Comparison of ENCODE assay signal across 27 cellular contexts in the genomic region with DNA sequence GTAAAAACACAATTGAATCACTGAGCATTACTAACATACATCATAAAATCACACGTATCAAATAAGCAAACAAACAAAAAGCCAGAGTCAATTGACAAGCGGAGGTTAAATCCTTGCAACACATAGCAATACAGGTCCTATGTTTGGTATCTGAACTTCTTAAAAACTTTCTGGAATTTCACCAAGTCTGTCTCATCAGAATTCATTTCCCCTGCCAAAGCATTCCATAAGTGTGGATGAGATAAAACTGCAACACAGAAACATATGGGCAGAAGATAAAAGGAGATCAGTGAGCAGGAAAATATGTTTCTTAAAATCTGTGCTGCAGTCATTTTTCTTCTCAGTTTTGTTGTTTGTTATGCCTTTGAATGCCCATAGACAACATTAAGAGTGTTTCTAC.
DNase-seq lines count a peak whose midpoint lies in the region; ATAC-seq and TF ChIP-seq lines count a peak whose summit lies in the region.
"Had no signal": no experiment of that assay in that cellular context is flagged by ENCODE, and none has a peak within 500 bp of the region (broad histone marks: within the 10 kb centered on the region; RNA-seq: fewer than 3 reads in every experiment).

No MANE protein-coding gene starts in this region.

- H3K9me3 Mint-ChIP-seq in Calu3 (ENCODE audit: low read depth, unreplicated experiment) = no peaks in the 10 kb centered on the region
- H3K9me3 Mint-ChIP-seq: neural crest cell; stimulated activated memory B cell treated with anti-CD40 and anti-IgM and Interleukin-4, amounts not matched to agents 10 μg/mL and 1 μg/mL and 100 μg/mL, for 72 hours had no signal

- H3K36me3 ChIP-seq in BJ (ENCODE audit: control insufficient read depth, insufficient read depth, low read length) (no peaks in the 10 kb centered on the region), neuron (ENCODE audit: insufficient read depth, low read length) (no peaks in the 10 kb centered on the region)
- H3K36me3 ChIP-seq: heart right ventricle, MG63, thoracic aorta had no signal

- POLR2A ChIA-PET in BJ (lab: Charles Lee) = interaction anchor here (0.7 kb wide), 1 partner anchor 33 kb away, joined by 3 read pairs; no protein-coding TSS in a partner anchor

- no peak overlapping the region for H3K27ac Mint-ChIP-seq in Calu3 (ENCODE audit: unreplicated experiment)
- H3K27ac Mint-ChIP-seq: activated B cell treated with CpG ODN at 0.5 μM for 24 hours; activated naive CD8-positive, alpha-beta T cell treated with anti-CD3 and anti-CD28 coated beads, Interleukin-2, amount 10 ng/mL, durations not matched to agents 7 days and 5 days; CD8-positive, alpha-beta T cell; stimulated activated memory B cell treated with anti-CD40 and anti-IgM and Interleukin-4, amounts not matched to agents 10 μg/mL and 1 μg/mL and 100 μg/mL, for 72 hours had no signal

- intact Hi-C loops in Calu3 (cut with micrococcal nuclease; ENCODE audit: unreplicated experiment) = no loop called here

- peak; percentile 8 for DNase-seq in BJ (ENCODE audit: low read depth)
- peak; percentile 4 for DNase-seq in M059J (ENCODE audit: low read depth)
- DNase-seq in choroid plexus epithelial cell (ENCODE audit: low read depth) = peak; percentile 36
- DNase-seq in Calu3 = no peak
- no peak for DNase-seq in NCI-H1048 (lab: John Stamatoyannopoulos, UW)
- DNase-seq in globus pallidus (ENCODE audit: low spot score) = no peak
- DNase-seq: activated B cell treated with CpG ODN at 0.5 μM for 24 hours; activated CD4-positive, alpha-beta T cell treated with anti-CD3 and anti-CD28 coated beads, Interleukin-2, amount 50 U/mL, for 48 hours; activated CD8-positive, alpha-beta memory T cell treated with anti-CD3 and anti-CD28 coated beads, Interleukin-2, amount 50 U/mL, for 48 hours; activated effector memory CD4-positive, alpha-beta T cell treated with Interleukin-2 at 50 U/mL for 16 hours; activated naive CD8-positive, alpha-beta T cell treated with anti-CD3 and anti-CD28 coated beads, Interleukin-2, amount 10 ng/mL, durations not matched to agents 7 days and 5 days; CD8-positive, alpha-beta T cell; cortex of kidney; DND-41; heart right ventricle; left ventricle myocardium superior; MG63; NCI-H1436; NCI-H2107; NCI-H510A treated with DMSO at 0.1 percent for 48 hours; small intestine; stimulated activated CD4-positive, alpha-beta T cell treated with anti-CD3 and anti-CD28 coated beads, Interleukin-2, amount 100 ng/mL, for 24 hours had no signal

- CTCF ChIA-PET in BJ (lab: Yijun Ruan, JAX) = interaction anchor here (1.1 kb wide), 1 partner anchor 37 kb away, joined by 3 read pairs; no protein-coding TSS in a partner anchor
- CTCF ChIA-PET in Calu3 (lab: Charles Lee) = no interaction called here

- no TSS peak for BruUV-seq in Calu3 (replicated peaks; lab: Mats Ljungman, UMichigan)

- H3K27me3 ChIP-seq in BJ (ENCODE audit: control insufficient read depth, insufficient read depth, low read length) (no peaks in the 10 kb centered on the region), neuron (ENCODE audit: insufficient read depth, low read length) (no peaks in the 10 kb centered on the region)
- H3K27me3 ChIP-seq: heart right ventricle, MG63 had no signal

- H3K4me3 ChIP-seq in BJ (ENCODE audit: low read depth, low read length) (no peak overlapping the region), choroid plexus epithelial cell (ENCODE audit: low read depth, low read length) (no peak overlapping the region), neuron (ENCODE audit: low read length) (no peak overlapping the region)
- H3K4me3 ChIP-seq: heart right ventricle, MG63, thoracic aorta had no signal

- H3K4me1 ChIP-seq in neuron (ENCODE audit: insufficient read depth, low read length) = no peaks in the 10 kb centered on the region

- no peaks in the 10 kb centered on the region for H3K36me3 Mint-ChIP-seq in Calu3 (ENCODE audit: insufficient read depth, unreplicated experiment)
- H3K36me3 Mint-ChIP-seq: activated naive CD8-positive, alpha-beta T cell treated with anti-CD3 and anti-CD28 coated beads, Interleukin-2, amount 10 ng/mL, durations not matched to agents 7 days and 5 days; CD8-positive, alpha-beta T cell; stimulated activated memory B cell treated with anti-CD40 and anti-IgM and Interleukin-4, amounts not matched to agents 10 μg/mL and 1 μg/mL and 100 μg/mL, for 72 hours had no signal

- H3K27me3 Mint-ChIP-seq in Calu3 (ENCODE audit: unreplicated experiment) = no peaks in the 10 kb centered on the region
- H3K27me3 Mint-ChIP-seq: activated B cell treated with CpG ODN at 0.5 μM for 24 hours; activated naive CD8-positive, alpha-beta T cell treated with anti-CD3 and anti-CD28 coated beads, Interleukin-2, amount 10 ng/mL, durations not matched to agents 7 days and 5 days; stimulated activated memory B cell treated with anti-CD40 and anti-IgM and Interleukin-4, amounts not matched to agents 10 μg/mL and 1 μg/mL and 100 μg/mL, for 72 hours had no signal

- no peaks in the 10 kb centered on the region for H3K9me3 ChIP-seq in neuron (ENCODE audit: low read length)
- H3K9me3 ChIP-seq: heart right ventricle, MG63, thoracic aorta had no signal

- TF ChIP-seq CTCF in BJ (IDR thresholded peaks at IDR 0.05; ENCODE audit: insufficient read depth, low read depth, low read length) (no peak), choroid plexus epithelial cell (conservative IDR thresholded peaks at IDR 0.05; ENCODE audit: low read depth, low read length) (no peak), Calu3 (IDR thresholded peaks at IDR 0.05; ENCODE audit: unreplicated experiment) (no peak)

- peak overlapping the region; percentile 43 for H2AFZ ChIP-seq in neuron (ENCODE audit: low read depth, low read length)

- no peak for ATAC-seq in HG02763 (IDR thresholded peaks at IDR 0.05; ENCODE audit: unreplicated experiment)
- ATAC-seq: CD8-positive, alpha-beta T cell; heart right ventricle; left ventricle myocardium superior; stimulated activated memory B cell treated with anti-CD40 and anti-IgM and Interleukin-4, amounts not matched to agents 10 μg/mL and 1 μg/mL and 100 μg/mL, for 72 hours had no signal

- no peak overlapping the region for H3K4me3 Mint-ChIP-seq in Calu3 (ENCODE audit: low read depth, unreplicated experiment)
- H3K4me3 Mint-ChIP-seq: activated B cell treated with CpG ODN at 0.5 μM for 24 hours; activated naive CD8-positive, alpha-beta T cell treated with anti-CD3 and anti-CD28 coated beads, Interleukin-2, amount 10 ng/mL, durations not matched to agents 7 days and 5 days; CD8-positive, alpha-beta T cell; neural crest cell; stimulated activated memory B cell treated with anti-CD40 and anti-IgM and Interleukin-4, amounts not matched to agents 10 μg/mL and 1 μg/mL and 100 μg/mL, for 72 hours had no signal

- H3K4me1 Mint-ChIP-seq in Calu3 (ENCODE audit: low read depth, unreplicated experiment) = no peaks in the 10 kb centered on the region
- H3K4me1 Mint-ChIP-seq: activated B cell treated with CpG ODN at 0.5 μM for 24 hours; activated naive CD8-positive, alpha-beta T cell treated with anti-CD3 and anti-CD28 coated beads, Interleukin-2, amount 10 ng/mL, durations not matched to agents 7 days and 5 days; neural crest cell; stimulated activated memory B cell treated with anti-CD40 and anti-IgM and Interleukin-4, amounts not matched to agents 10 μg/mL and 1 μg/mL and 100 μg/mL, for 72 hours had no signal

Comparison
In these comparisons a context has a peak if more than half of its experiments do, and no peak if none do; other contexts are left out.
1. DNase-seq: peak in BJ (single experiment), M059J (single experiment) and choroid plexus epithelial cell (single experiment); none in Calu3 (single experiment), NCI-H1048 (single experiment) and globus pallidus (single experiment).